ENCODE assay signal across 1 cellular context in the genomic region with DNA sequence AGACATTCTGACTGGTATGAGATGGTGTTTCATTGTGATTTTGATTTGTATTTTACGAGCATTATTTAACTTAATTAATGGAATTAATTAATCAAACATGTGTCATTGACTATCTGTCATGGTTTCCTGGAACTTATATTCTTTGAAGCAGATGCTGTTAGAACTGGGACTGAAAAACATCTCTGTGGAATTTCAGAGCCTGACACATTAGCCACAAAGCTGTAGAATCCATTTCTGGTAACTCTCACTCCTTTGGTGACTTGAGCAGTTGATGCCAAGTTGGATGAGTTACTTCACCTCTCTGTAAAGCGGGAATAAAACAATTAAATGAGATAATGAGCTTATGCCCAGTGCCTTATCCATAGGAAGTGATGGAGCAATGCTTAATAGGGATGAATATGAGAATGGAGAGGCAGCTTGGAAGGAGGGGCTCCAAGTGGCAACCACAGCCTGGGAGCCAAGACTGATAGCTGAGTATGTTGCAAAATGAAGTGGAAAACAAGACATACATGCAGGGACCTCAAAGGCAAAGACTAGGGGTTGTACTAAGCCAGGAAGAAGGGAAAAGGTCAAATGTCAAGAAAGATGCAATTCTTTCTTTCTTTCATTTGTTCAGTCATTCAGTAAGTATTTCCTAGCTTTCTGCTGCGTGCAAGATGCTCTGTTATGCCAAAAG.
TF ChIP-seq lines count a peak whose summit lies in the region.

No MANE protein-coding gene starts in this region.

TF ChIP-seq in H1, 55 proteins besides CTCF, POLR2A, EP300 and RAD21:
- TF ChIP-seq TAF1 (IDR thresholded peaks at IDR 0.05; ENCODE audit: low read depth, low read length), result no peak
- no peak for TF ChIP-seq ZNF274 (IDR thresholded peaks at IDR 0.05; ENCODE audit: borderline replicate concordance, extremely low read depth, low read length)
- no peak for TF ChIP-seq BACH1 (IDR thresholded peaks at IDR 0.05; ENCODE audit: low read length)
- TF ChIP-seq EZH2 (IDR thresholded peaks at IDR 0.05; ENCODE audit: low read depth, low read length, severe bottlenecking), result no peak
- no peak for TF ChIP-seq YY1 (IDR thresholded peaks at IDR 0.05; ENCODE audit: low read depth, low read length)
- no peak for TF ChIP-seq RFX5 (IDR thresholded peaks at IDR 0.05; ENCODE audit: borderline replicate concordance, low read depth, low read length)
- TF ChIP-seq, protein P1, sequence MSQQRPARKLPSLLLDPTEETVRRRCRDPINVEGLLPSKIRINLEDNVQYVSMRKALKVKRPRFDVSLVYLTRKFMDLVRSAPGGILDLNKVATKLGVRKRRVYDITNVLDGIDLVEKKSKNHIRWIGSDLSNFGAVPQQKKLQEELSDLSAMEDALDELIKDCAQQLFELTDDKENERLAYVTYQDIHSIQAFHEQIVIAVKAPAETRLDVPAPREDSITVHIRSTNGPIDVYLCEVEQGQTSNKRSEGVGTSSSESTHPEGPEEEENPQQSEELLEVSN (IDR thresholded peaks at IDR 0.05), result no peak
- no peak for TF ChIP-seq SRF (IDR thresholded peaks at IDR 0.05; ENCODE audit: low read depth, low read length)
